Comparison of ENCODE assay signal across 8 cellular contexts in the genomic region with DNA sequence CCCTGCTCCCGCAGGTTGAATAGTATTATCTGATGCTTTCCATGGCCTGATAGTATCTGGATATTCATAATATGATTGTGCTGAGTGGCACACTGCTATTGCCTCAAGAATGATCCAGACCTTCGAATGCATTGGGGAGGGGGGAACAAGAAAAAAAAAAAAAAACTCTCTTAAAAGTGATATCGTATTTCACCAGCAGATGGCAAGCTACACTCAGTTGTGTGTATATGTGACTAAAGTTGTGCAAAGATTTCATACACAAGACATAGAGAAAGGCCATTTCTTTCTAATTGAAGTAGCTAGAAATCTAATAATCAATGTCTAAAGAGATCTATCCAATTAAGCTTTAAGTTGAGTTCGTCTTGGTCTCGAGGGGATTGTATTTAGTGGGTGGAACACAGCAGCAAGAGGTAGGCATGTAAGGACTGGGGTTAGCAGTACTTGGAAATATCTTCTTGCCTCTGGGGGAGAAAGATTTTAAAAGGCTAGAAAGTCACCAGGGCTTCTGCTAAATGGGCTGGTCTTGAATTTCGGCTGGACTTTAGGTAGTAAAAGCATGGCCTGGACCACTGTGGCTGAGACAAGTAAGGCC. TPM values are rescaled to one million over a fixed set of nuclear protein-coding genes. Genes with fewer than 3 reads are reported as not detected.
DNase-seq lines count a peak whose midpoint lies in the region; ATAC-seq and TF ChIP-seq lines count a peak whose summit lies in the region.

No MANE protein-coding gene starts in this region.

- no peak overlapping the region for H3K4me3 ChIP-seq in H7 (ENCODE audit: insufficient read depth, low read depth, low read length)
- no peak overlapping the region for H3K4me3 ChIP-seq in OCI-LY7 (ENCODE audit: low read depth, low read length, poor library complexity, severe bottlenecking)
- no peak overlapping the region for H3K4me3 ChIP-seq in esophagus muscularis mucosa
- H3K4me3 ChIP-seq in ovary = no peak overlapping the region

- no TSS peak for BruUV-seq in OCI-LY7 (replicated peaks; lab: Mats Ljungman, UMichigan)

- peak; percentile 51 for DNase-seq in Ammon's horn (ENCODE audit: low spot score)
- peak; percentile 14 for DNase-seq in H7
- DNase-seq in OCI-LY7 (ENCODE audit: low spot score) = peak; percentile 39
- no peak for DNase-seq in esophagus muscularis mucosa (ENCODE audit: extremely low spot score)
- no peak for DNase-seq in ovary
- DNase-seq in HCEC 1CT = no peak
- no peak for DNase-seq in effector CD4-positive, alpha-beta T cell

- TF ChIP-seq EP300 in esophagus muscularis mucosa (IDR thresholded peaks at IDR 0.05) (no peak), ovary (IDR thresholded peaks at IDR 0.05) (no peak)

- H3K9me3 ChIP-seq in OCI-LY7 (ENCODE audit: low read length) (no peaks in the 10 kb centered on the region), esophagus muscularis mucosa (no peaks in the 10 kb centered on the region), ovary (no peaks in the 10 kb centered on the region)

- H2AFZ ChIP-seq in OCI-LY7 (ENCODE audit: low read length) = no peak overlapping the region

- TF ChIP-seq POLR2A in esophagus muscularis mucosa (IDR thresholded peaks at IDR 0.05; ENCODE audit: low read depth) = no peak
- no peak for TF ChIP-seq POLR2A in ovary (IDR thresholded peaks at IDR 0.05)

- no peaks in the 10 kb centered on the region for H3K27me3 ChIP-seq in H7 (ENCODE audit: control insufficient read depth, insufficient read depth, low read length)
- no peaks in the 10 kb centered on the region for H3K27me3 ChIP-seq in esophagus muscularis mucosa
- H3K27me3 ChIP-seq in ovary = no peaks in the 10 kb centered on the region

- no peak overlapping the region for H3K4me2 ChIP-seq in OCI-LY7 (ENCODE audit: low read length)

- no peaks in the 10 kb centered on the region for H4K20me1 ChIP-seq in OCI-LY7 (ENCODE audit: insufficient read depth, low read length)

- no peaks in the 10 kb centered on the region for H3K79me2 ChIP-seq in OCI-LY7 (ENCODE audit: insufficient read depth, low read depth, low read length)

- TF ChIP-seq CTCF in OCI-LY7 (conservative IDR thresholded peaks at IDR 0.05; ENCODE audit: low read length) = peak; percentile 80
- TF ChIP-seq CTCF in esophagus muscularis mucosa (IDR thresholded peaks at IDR 0.05) = peak; percentile 43 to 65 (median 57)
- peak; percentile 63 to 68 (median 66) for TF ChIP-seq CTCF in ovary (IDR thresholded peaks at IDR 0.05)

- intact Hi-C loops in OCI-LY7 (cut with micrococcal nuclease; ENCODE audit: unreplicated experiment) = no loop called here
- intact Hi-C loops in esophagus muscularis mucosa (cut with DNase I) = loop anchor here (5.0 kb wide), 1 partner anchor 206 kb away; no protein-coding TSS in a partner anchor
- intact Hi-C loops in ovary (cut with DNase I) = loop anchor here in 3 of 4 donors (2.0 to 5.0 kb wide), 3 partner anchors 319 to 321 kb away; no protein-coding TSS in a partner anchor

- POLR2A ChIA-PET in OCI-LY7 (lab: Charles Lee) = interaction anchor here (0.7 kb wide), 1 partner anchor 202 kb away, joined by 6 read pairs; no protein-coding TSS in a partner anchor

- 15% methylated on average over 6 of the region's 6 CpGs for WGBS in esophagus muscularis mucosa
- 9 to 15% (median 13%) methylated on average over 6 of the region's 6 CpGs for WGBS in ovary, 3 donors

- H3K27ac ChIP-seq in OCI-LY7 (ENCODE audit: low read depth, low read length, poor library complexity, severe bottlenecking) (no peak overlapping the region), esophagus muscularis mucosa (replicated peaks in 1 of 4) (peak overlapping the region in 1 of 4 donors; percentile 30), ovary (peak overlapping the region in 1 of 2 donors; percentile 17)

- H3K4me1 ChIP-seq in OCI-LY7 (ENCODE audit: insufficient read depth, low read length, poor library complexity, severe bottlenecking) (no peaks in the 10 kb centered on the region), esophagus muscularis mucosa (peaks cover 11 to 21% (median 16%) of the 10 kb centered on the region in 4 donors), ovary (ENCODE audit: insufficient read depth) (peaks cover 2% of the 10 kb centered on the region)

- H3K36me3 ChIP-seq in H7 (replicated peaks; ENCODE audit: control insufficient read depth, insufficient read depth, low read length) = no peaks in the 10 kb centered on the region
- H3K36me3 ChIP-seq in OCI-LY7 (ENCODE audit: insufficient read depth, low read length) = no peaks in the 10 kb centered on the region
- H3K36me3 ChIP-seq in esophagus muscularis mucosa = no peaks in the 10 kb centered on the region
- no peaks in the 10 kb centered on the region for H3K36me3 ChIP-seq in ovary

- H3K9me2 ChIP-seq in OCI-LY7 (ENCODE audit: insufficient read depth, low read length) = no peaks in the 10 kb centered on the region

- CTCF ChIA-PET in OCI-LY7 (lab: Charles Lee; ENCODE audit: unreplicated experiment) = interaction anchor here (1.0 kb wide), 1 partner anchor 8 kb away, joined by 3 read pairs; no protein-coding TSS in a partner anchor

- ATAC-seq in GM18867 (IDR thresholded peaks at IDR 0.05; ENCODE audit: unreplicated experiment) = no peak

RNA-seq across cellular contexts. Expression of a gene that starts 15.3 kb away (rescaled TPM):
- total RNA-seq in H7 (2014; rRNA removed; shearing (Covaris generic)) = not detected in 2 replicates
- total RNA-seq in OCI-LY7 (2014; rRNA removed; shearing (Covaris generic)) = not detected in 2 replicates
- not detected in 2 replicates for total RNA-seq in OCI-LY7 (2022)
- 10 to 100 TPM in 1 of 4 donors, 1 to 10 TPM in 3; 3.0 to 11.3 (median 6.8) TPM for total RNA-seq in esophagus muscularis mucosa
- 100 to 1,000 TPM in 1 of 7 donors, 10 to 100 TPM in 6; 42.3 to 121 (median 52.9) TPM for total RNA-seq in ovary
- 100 to 1,000 TPM in 1 of 2 donors, 10 to 100 TPM in 1; 81.5 to 146 TPM for polyA plus RNA-seq in ovary

RNA-seq across cellular contexts. Expression of a gene that starts 19.1 kb away (rescaled TPM):
- 7.3 and 8.3 TPM in 2 replicates for total RNA-seq in H7 (2014; rRNA removed; shearing (Covaris generic))
- not detected in 2 replicates for total RNA-seq in OCI-LY7 (2014; rRNA removed; shearing (Covaris generic))
- total RNA-seq in OCI-LY7 (2022) (not detected in 2 replicates), esophagus muscularis mucosa (10 to 100 TPM; 24.9 to 35.5 (median 30.7) TPM), ovary (10 to 100 TPM; 20.6 to 44.4 (median 35.7) TPM)
- 10 to 100 TPM; 26.8 to 73.7 TPM for polyA plus RNA-seq in ovary

RNA-seq across cellular contexts. Expression of a gene that starts 52.9 kb away (rescaled TPM):
- total RNA-seq in H7 (2014; rRNA removed; shearing (Covaris generic)) = 2.7 TPM in 1 of 2 replicates, not detected in the other
- total RNA-seq in OCI-LY7 (2014; rRNA removed; shearing (Covaris generic)) = not detected in 2 replicates
- total RNA-seq in OCI-LY7 (2022) (not detected in 2 replicates), esophagus muscularis mucosa (under 1 TPM in 1 of 4 donors, not detected in 3; 0.57 TPM), ovary (not detected)
- not detected for polyA plus RNA-seq in ovary

Comparison
In these comparisons a context has a peak if more than half of its experiments do, and no peak if none do; other contexts are left out.
1. DNase-seq: peak in Ammon's horn (single experiment), H7 (single experiment) and OCI-LY7 (single experiment); none in esophagus muscularis mucosa (single experiment), ovary (0 of 5), HCEC 1CT (single experiment) and effector CD4-positive, alpha-beta T cell (single experiment).
2. Peak in every context shown above with its lines, with median percentiles within 50 percentile points of each other: CTCF ChIP-seq.